ENCODE assay signal across 15 cellular contexts in genomic region chr16:74078877-74079586, GRCh38.
DNase-seq lines count a peak whose midpoint lies in the region; ATAC-seq and TF ChIP-seq lines count a peak whose summit lies in the region.
"Had no signal": no experiment of that assay in that cellular context is flagged by ENCODE, and none has a peak within 500 bp of the region (broad histone marks: within the 10 kb centered on the region; RNA-seq: fewer than 3 reads in every experiment).

No MANE protein-coding gene starts in this region.

- no peaks in the 10 kb centered on the region for H3K27me3 Mint-ChIP-seq in GM23338 (ENCODE audit: insufficient read depth, low read depth, poor library complexity)

- H3K4me1 ChIP-seq in GM23338 (ENCODE audit: insufficient read depth), result 0 out of 2 replicates have a peak, but pooled peaks cover 19% of the 10 kb centered on the region
- H3K4me1 ChIP-seq in tibial artery, result no peaks in the 10 kb centered on the region

- intact Hi-C loops in tibial artery (cut with DNase I; ENCODE audit: low total_unique reads), result no loop called here

- H3K9me2 ChIP-seq in GM23338 (ENCODE audit: insufficient read depth), result no peaks in the 10 kb centered on the region

- H3K36me3 ChIP-seq in GM23338 (ENCODE audit: insufficient read depth), result peaks cover 11% of the 10 kb centered on the region
- H3K36me3 ChIP-seq in tibial artery, result no peaks in the 10 kb centered on the region

- H3K4me3 Mint-ChIP-seq in GM23338, result no peak overlapping the region

- ATAC-seq in GM19043 (IDR thresholded peaks at IDR 0.05; ENCODE audit: low read depth, unreplicated experiment) (peak; percentile 71), GM23338 (no peak), HG03159 (IDR thresholded peaks at IDR 0.05; ENCODE audit: unreplicated experiment) (peak; percentile 63)

- peaks cover 0 to 10% (median 0%) of the 10 kb centered on the region in 3 donors for H3K9me3 ChIP-seq in tibial artery

- H3K9me3 Mint-ChIP-seq in GM23338, result peaks cover 22% of the 10 kb centered on the region

- no peak for DNase-seq in GM23338 (ENCODE audit: low spot score)
- DNase-seq in renal cortical epithelial cell (ENCODE audit: low read depth), result peak; percentile 2
- DNase-seq in T-helper 9 cell, result no peak
- no peak for DNase-seq in 8988T
- no peak for DNase-seq in tibial artery
- DNase-seq: activated T-cell treated with anti-CD3 and anti-CD28 coated beads, Interleukin-2, amount 50 U/mL, for 48 hours; C1 segment of cervical spinal cord; effector memory CD4-positive, alpha-beta T cell; hypothalamus; midbrain; NCI-H187; NCI-H524; substantia nigra had no signal

- H2AFZ ChIP-seq in GM23338, result no peak overlapping the region

- H3K36me3 Mint-ChIP-seq in GM23338 (ENCODE audit: low read depth), result peaks cover 16% of the 10 kb centered on the region

- no peaks in the 10 kb centered on the region for H3F3A ChIP-seq in GM23338 (replicated peaks; ENCODE audit: low read depth)

- H3K27ac Mint-ChIP-seq in GM23338, result no peak overlapping the region

- H3K27me3 ChIP-seq in GM23338 (ENCODE audit: insufficient read depth), result no peaks in the 10 kb centered on the region
- H3K27me3 ChIP-seq in tibial artery, result no peaks in the 10 kb centered on the region

- no peaks in the 10 kb centered on the region for H3K79me2 ChIP-seq in GM23338 (replicated peaks; ENCODE audit: insufficient read depth)

- 0 out of 2 replicates have a peak overlapping the region, but pooled peaks have one; percentile 17 for H3K4me2 ChIP-seq in GM23338

- H3K27ac ChIP-seq in GM23338 (ENCODE audit: low read depth) (no peak overlapping the region), tibial artery (no peak overlapping the region)

- H3K4me3 ChIP-seq in GM23338 (no peak overlapping the region), tibial artery (no peak overlapping the region)

- no peak for TF ChIP-seq CTCF in GM23338 (conservative IDR thresholded peaks at IDR 0.05; ENCODE audit: low read depth in 2 of 2)
- no peak for TF ChIP-seq CTCF in tibial artery (IDR thresholded peaks at IDR 0.05)

- peaks cover 20% of the 10 kb centered on the region for H3K4me1 Mint-ChIP-seq in GM23338

- H4K20me1 ChIP-seq in GM23338 (replicated peaks; ENCODE audit: insufficient read depth), result no peaks in the 10 kb centered on the region

TF ChIP-seq in GM23338, 12 proteins besides CTCF, POLR2A, EP300 and RAD21:
- no peak for TF ChIP-seq CREB1 (CRISPR knock-in tag; IDR thresholded peaks at IDR 0.05; ENCODE audit: low read depth)
- no peak for TF ChIP-seq ETS1 (IDR thresholded peaks at IDR 0.05)
- no peak for TF ChIP-seq REST (IDR thresholded peaks at IDR 0.05; ENCODE audit: unreplicated experiment)
- TF ChIP-seq JUNB (IDR thresholded peaks at IDR 0.05; ENCODE audit: unreplicated experiment), result no peak
- TF ChIP-seq EZH2phosphoT487 (IDR thresholded peaks at IDR 0.05; ENCODE audit: unreplicated experiment), result no peak
- no peak for TF ChIP-seq STAT1 (IDR thresholded peaks at IDR 0.05; ENCODE audit: unreplicated experiment)
- TF ChIP-seq NANOG (IDR thresholded peaks at IDR 0.05; ENCODE audit: borderline replicate concordance), result no peak
- TF ChIP-seq ZNF462 (CRISPR knock-in tag; IDR thresholded peaks at IDR 0.05), result no peak
